Comparison of ENCODE assay signal across 34 cellular contexts in the genomic region with DNA sequence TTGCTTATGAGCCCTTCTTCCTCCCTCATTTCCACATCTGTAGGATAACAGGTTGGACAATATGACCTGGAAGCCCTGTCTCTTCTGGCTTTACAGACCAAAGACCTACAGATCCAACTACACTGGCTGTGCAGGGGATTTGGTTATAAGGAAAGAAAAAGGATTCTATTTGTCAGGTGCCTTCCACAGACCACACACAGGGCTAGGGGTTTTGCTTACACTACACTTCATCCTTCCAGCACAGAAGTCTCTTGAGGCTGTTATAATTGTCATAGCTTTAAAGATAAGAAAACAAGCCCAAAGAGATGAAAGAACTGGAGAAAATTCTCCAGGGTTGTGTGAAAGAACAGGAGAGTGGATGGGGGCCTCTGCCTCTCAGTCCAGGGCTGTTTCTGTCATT.
"Had no signal": no experiment of that assay in that cellular context is flagged by ENCODE, and none has a peak within 500 bp of the region (broad histone marks: within the 10 kb centered on the region; RNA-seq: fewer than 3 reads in every experiment).

No MANE protein-coding gene starts in this region.

- H3K4me3 ChIP-seq: MG63 had no signal

- DNase-seq: Karpas-422, Kasumi-1, MG63, MM.1S, MV-4-11, NCI-H1048, NCI-H1092, NCI-H1092 treated with DMSO at 0.1 percent for 48 hours, NCI-H1105, NCI-H1105 treated with DMSO at 0.1 percent for 48 hours, NCI-H1417, NCI-H1417 treated with DMSO at 0.1 percent for 48 hours, NCI-H1436, NCI-H1436 treated with DMSO at 0.1 percent for 48 hours, NCI-H146, NCI-H1694, NCI-H1694 treated with DMSO at 0.1 percent for 48 hours, NCI-H187, NCI-H187 treated with DMSO at 0.1 percent for 48 hours, NCI-H1930, NCI-H2029, NCI-H2029 treated with DMSO at 0.1 percent for 48 hours, NCI-H2081, NCI-H2081 treated with DMSO at 0.1 percent for 48 hours, NCI-H2107, NCI-H2171, NCI-H2171 treated with DMSO at 0.1 percent for 48 hours, NCI-H2227 treated with DMSO at 0.1 percent for 48 hours, NCI-H226, NCI-H345, NCI-H446, NCI-H446 treated with DMSO at 0.1 percent for 48 hours, NCI-H510A, NCI-H510A treated with DMSO at 0.1 percent for 48 hours had no signal

- H3K27me3 ChIP-seq: MG63 had no signal

- H3K36me3 ChIP-seq: MG63 had no signal

- H3K9me3 ChIP-seq: MG63 had no signal
